8 cellular contexts compared by ENCODE assay signal in genomic region chr4:41256740-41257256, GRCh38. TPM values are rescaled to one million over a fixed set of nuclear protein-coding genes. Genes with fewer than 3 reads are reported as not detected.
DNase-seq lines count a peak whose midpoint lies in the region; ATAC-seq and TF ChIP-seq lines count a peak whose summit lies in the region.

TSS of gene UCHL1 (plus strand) at chr4:41256928. CDS start at chr4:41256977, 49 bp downstream.

- no peaks in the 10 kb centered on the region for H3K9me3 ChIP-seq in OCI-LY1 (ENCODE audit: low read length)

- peak; percentile 32 for DNase-seq in AG09319 (ENCODE audit: extremely low read depth, low read depth)
- peak; percentile 96 for DNase-seq in chondrocyte (ENCODE audit: low spot score)
- peak; percentile 96 for DNase-seq in islet precursor cell
- DNase-seq in epidermal melanocyte (ENCODE audit: insufficient read length, low spot score): no peak

- peaks cover 19% of the 10 kb centered on the region for H3K36me3 Mint-ChIP-seq in chondrocyte (ENCODE audit: low read depth)

- H3K9ac ChIP-seq in OCI-LY1 (ENCODE audit: low read length): peak within 1 kb of the TSS; percentile 88

- H3K4me1 ChIP-seq in OCI-LY1 (ENCODE audit: insufficient read depth, low read length, severe bottlenecking): peaks cover 24% of the 10 kb centered on the region

- H2AFZ ChIP-seq in OCI-LY1 (ENCODE audit: low read length): peak within 1 kb of the TSS; percentile 93

- H3K79me2 ChIP-seq in OCI-LY1 (ENCODE audit: insufficient read depth, low read length): peaks cover 18% of the 10 kb centered on the region

- ATAC-seq in GM18858 (IDR thresholded peaks at IDR 0.05; ENCODE audit: unreplicated experiment) (peak; percentile 18), HG03521 (IDR thresholded peaks at IDR 0.05; ENCODE audit: unreplicated experiment) (peak; percentile 43)

- H3K4me3 Mint-ChIP-seq in chondrocyte (ENCODE audit: unreplicated experiment): peak within 1 kb of the TSS; percentile 85

- H3K4me3 ChIP-seq in OCI-LY1 (ENCODE audit: low read depth, low read length, poor library complexity, severe bottlenecking) (peak within 1 kb of the TSS; percentile 74), skin epidermis (peak within 1 kb of the TSS; percentile 25 to 49 (median 38))

- H3K27me3 Mint-ChIP-seq in chondrocyte (ENCODE audit: low read depth): no peaks in the 10 kb centered on the region

- peaks cover 43% of the 10 kb centered on the region for H3K4me1 Mint-ChIP-seq in chondrocyte (ENCODE audit: low read depth)

- H3K27ac ChIP-seq in OCI-LY1 (ENCODE audit: low read depth, low read length, poor library complexity, severe bottlenecking): peak within 1 kb of the TSS; percentile 75
- no peak within 1 kb of the TSS for H3K27ac ChIP-seq in skin epidermis

- H3K9me3 Mint-ChIP-seq in chondrocyte (ENCODE audit: low read depth): no peaks in the 10 kb centered on the region

- H3K36me3 ChIP-seq in OCI-LY1 (ENCODE audit: insufficient read depth, low read length): peaks cover 42% of the 10 kb centered on the region

- no peaks in the 10 kb centered on the region for H3F3A ChIP-seq in OCI-LY1 (ENCODE audit: insufficient read depth, low read length)

- H3K27me3 ChIP-seq in OCI-LY1 (ENCODE audit: insufficient read depth, low read length): no peaks in the 10 kb centered on the region

- peak within 1 kb of the TSS; percentile 93 for H3K4me2 ChIP-seq in OCI-LY1 (ENCODE audit: low read length)

- no peaks in the 10 kb centered on the region for H3K9me2 ChIP-seq in OCI-LY1 (ENCODE audit: low read depth, low read length)

- TF ChIP-seq CTCF in AG09319 (IDR thresholded peaks at IDR 0.05; ENCODE audit: low read depth, low read length) (no peak), OCI-LY1 (IDR thresholded peaks at IDR 0.05; ENCODE audit: low read length) (no peak), chondrocyte (IDR thresholded peaks at IDR 0.05) (no peak)

- no peaks in the 10 kb centered on the region for H4K20me1 ChIP-seq in OCI-LY1 (ENCODE audit: insufficient read depth, low read length)

- peak within 1 kb of the TSS; percentile 94 for H3K27ac Mint-ChIP-seq in chondrocyte (ENCODE audit: unreplicated experiment)

RNA-seq across cellular contexts. Expression of gene UCHL1, which starts in this region (rescaled TPM):
- total RNA-seq in chondrocyte: 771 to 856 TPM (median 807 TPM) in 3 replicates
